8 cellular contexts compared by ENCODE assay signal in genomic region chr1:222171005-222171404, GRCh38.
DNase-seq lines count a peak whose midpoint lies in the region; ATAC-seq and TF ChIP-seq lines count a peak whose summit lies in the region.

No MANE protein-coding gene starts in this region.

- peaks cover 0 to 6% (median under 1%) of the 10 kb centered on the region in 5 donors for H3K27me3 Mint-ChIP-seq in naive thymus-derived CD4-positive, alpha-beta T cell

- H3K27ac Mint-ChIP-seq in naive thymus-derived CD4-positive, alpha-beta T cell: no peak overlapping the region

- DNase-seq in AG10803 (ENCODE audit: low read depth): peak; percentile 63
- peak; percentile 4 for DNase-seq in NOMO-1 treated with dmso at 0.1 percent for 144 hours (lab: John Stamatoyannopoulos, UW; ENCODE audit: unreplicated experiment)
- peak; percentile 31 for DNase-seq in dedifferentiated amniotic fluid mesenchymal stem cell (ENCODE audit: extremely low spot score)
- DNase-seq in naive thymus-derived CD4-positive, alpha-beta T cell: no peak
- DNase-seq in stimulated activated naive CD4-positive, alpha-beta T cell treated with Interleukin-2 at 50 U/mL for 16 hours (lab: John Stamatoyannopoulos, UW): no peak
- no peak for DNase-seq in posterior cingulate gyrus

- CTCF ChIA-PET in naive thymus-derived CD4-positive, alpha-beta T cell (lab: Charles Lee): no interaction called here

- H3K9me3 Mint-ChIP-seq in naive thymus-derived CD4-positive, alpha-beta T cell: peaks cover 0 to 67% (median 21%) of the 10 kb centered on the region in 11 donors

- POLR2A ChIA-PET in naive thymus-derived CD4-positive, alpha-beta T cell (lab: Charles Lee): no interaction called here

- H3K27me3 ChIP-seq in naive thymus-derived CD4-positive, alpha-beta T cell (ENCODE audit: control insufficient read depth in 2 of 2, insufficient read depth in 2 of 2, low read length in 2 of 2): no peaks in the 10 kb centered on the region

- no peak overlapping the region for H3K4me3 ChIP-seq in AG10803 (ENCODE audit: low read length)
- no peak overlapping the region for H3K4me3 ChIP-seq in naive thymus-derived CD4-positive, alpha-beta T cell (ENCODE audit: low read length)

- H3K36me3 ChIP-seq in naive thymus-derived CD4-positive, alpha-beta T cell (ENCODE audit: control insufficient read depth in 2 of 3, insufficient read depth in 3 of 3, low read length in 3 of 3): no peaks in the 10 kb centered on the region

- peaks cover 0 to 23% (median 5%) of the 10 kb centered on the region in 5 donors for H3K36me3 Mint-ChIP-seq in naive thymus-derived CD4-positive, alpha-beta T cell

- intact Hi-C loops in naive thymus-derived CD4-positive, alpha-beta T cell (cut with micrococcal nuclease): loop anchor here in 1 of 2 donors (2.0 to 10.0 kb wide), 2 partner anchors 626 to 692 kb away; no protein-coding TSS in a partner anchor
- intact Hi-C loops in posterior cingulate gyrus (cut with DNase I): no loop called here

- H3K27ac ChIP-seq in naive thymus-derived CD4-positive, alpha-beta T cell (ENCODE audit: low read depth, low read length): no peak overlapping the region

- H3K4me3 Mint-ChIP-seq in naive thymus-derived CD4-positive, alpha-beta T cell: no peak overlapping the region

- H3K4me1 Mint-ChIP-seq in naive thymus-derived CD4-positive, alpha-beta T cell: peaks cover 0 to 2% (median 0%) of the 10 kb centered on the region in 7 donors

- TF ChIP-seq CTCF in AG10803 (conservative IDR thresholded peaks at IDR 0.05; ENCODE audit: low read length): peak; percentile 76

- peak; percentile 70 for ATAC-seq in GM18858 (IDR thresholded peaks at IDR 0.05; ENCODE audit: unreplicated experiment)
- peak; percentile 69 for ATAC-seq in HG03139 (IDR thresholded peaks at IDR 0.05; ENCODE audit: unreplicated experiment)
- peak; percentile 46 for ATAC-seq in naive thymus-derived CD4-positive, alpha-beta T cell

- H3K4me1 ChIP-seq in naive thymus-derived CD4-positive, alpha-beta T cell (ENCODE audit: control insufficient read depth in 2 of 2, insufficient read depth in 2 of 2, low read length in 2 of 2): no peaks in the 10 kb centered on the region

- H3K9me3 ChIP-seq in naive thymus-derived CD4-positive, alpha-beta T cell (ENCODE audit: control insufficient read depth in 2 of 3, low read length in 3 of 3): peaks cover 0 to 7% (median 3%) of the 10 kb centered on the region in 3 experiments

Comparison
In these comparisons a context has a peak if more than half of its experiments do, and no peak if none do; other contexts are left out.
1. DNase-seq: peak in AG10803 (single experiment), NOMO-1 treated with dmso at 0.1 percent for 144 hours (single experiment) and dedifferentiated amniotic fluid mesenchymal stem cell (single experiment); none in naive thymus-derived CD4-positive, alpha-beta T cell (0 of 9), stimulated activated naive CD4-positive, alpha-beta T cell treated with Interleukin-2 at 50 U/mL for 16 hours (single experiment) and posterior cingulate gyrus (0 of 10).
2. Peak in every context shown above with its lines, with median percentiles within 50 percentile points of each other: ATAC-seq.